Comparison of ENCODE assay signal across 8 cellular contexts in the genomic region with DNA sequence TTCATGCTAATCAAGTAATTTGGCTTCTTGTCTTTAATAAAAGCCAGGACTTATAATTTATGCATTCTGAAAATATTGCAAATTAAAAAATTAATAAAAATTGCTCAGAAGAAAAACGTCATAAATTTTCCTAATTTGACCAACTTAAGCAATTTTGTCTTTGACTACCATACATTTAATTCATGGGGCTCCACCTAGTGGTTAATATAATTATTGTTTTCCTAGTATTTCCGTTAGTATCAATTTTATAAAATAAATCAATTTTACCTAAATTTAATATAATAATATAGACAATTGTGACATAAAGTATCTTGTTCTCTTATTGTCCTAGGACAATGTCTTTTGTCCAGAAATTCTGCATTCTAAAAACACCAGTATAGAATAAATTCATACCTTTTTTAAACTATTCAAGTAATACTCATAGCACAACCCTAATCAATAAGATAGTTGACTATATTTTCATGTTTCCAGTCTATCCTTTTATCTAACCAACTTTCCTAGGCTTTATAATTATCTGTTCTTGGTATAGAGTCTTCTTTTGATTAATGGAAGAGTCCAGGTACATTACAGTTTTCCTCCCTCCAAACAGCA.
DNase-seq lines count a peak whose midpoint lies in the region; ATAC-seq and TF ChIP-seq lines count a peak whose summit lies in the region.

No MANE protein-coding gene starts in this region.

- ATAC-seq in HG02798 (IDR thresholded peaks at IDR 0.05; ENCODE audit: poor library complexity, unreplicated experiment) (no peak), GM18873 (IDR thresholded peaks at IDR 0.05; ENCODE audit: low FRiP score, unreplicated experiment) (no peak), HG02981 (IDR thresholded peaks at IDR 0.05; ENCODE audit: unreplicated experiment) (no peak)

- H3K4me1 ChIP-seq in parathyroid adenoma: no peaks in the 10 kb centered on the region

- H3K4me3 ChIP-seq in cardiac fibroblast (replicated peaks in 1 of 2; ENCODE audit: low read depth in 2 of 2, low read length in 2 of 2) (no peak overlapping the region), parathyroid adenoma (ENCODE audit: low read depth, low read length) (no peak overlapping the region)

- no peak overlapping the region for H3K4me2 ChIP-seq in parathyroid adenoma (ENCODE audit: low read length)

- no peaks in the 10 kb centered on the region for H3K36me3 ChIP-seq in parathyroid adenoma (ENCODE audit: control insufficient read depth, insufficient read depth, low read length)

- no peak overlapping the region for H2AFZ ChIP-seq in parathyroid adenoma

- peak; percentile 43 for DNase-seq in NCI-H1694 treated with DMSO at 0.1 percent for 48 hours (lab: John Stamatoyannopoulos, UW)
- DNase-seq in cardiac fibroblast (ENCODE audit: low read depth in 2 of 2): peak; percentile 40 to 54
- DNase-seq in NCI-H1436 treated with DMSO at 0.1 percent for 48 hours (lab: John Stamatoyannopoulos, UW): no peak

- no peaks in the 10 kb centered on the region for H3K27me3 ChIP-seq in parathyroid adenoma (ENCODE audit: control insufficient read depth, insufficient read depth, low read length)

- TF ChIP-seq CTCF in GM12873 (IDR thresholded peaks at IDR 0.05; ENCODE audit: insufficient read depth, low read depth, low read length, missing control alignments): peak; percentile 17
- TF ChIP-seq CTCF in cardiac fibroblast (IDR thresholded peaks at IDR 0.05; ENCODE audit: low read depth, low read length): peak; percentile 35
- TF ChIP-seq CTCF in parathyroid adenoma (IDR thresholded peaks at IDR 0.05): peak; percentile 45

- no peak overlapping the region for H3K27ac ChIP-seq in parathyroid adenoma

- H3K9me3 ChIP-seq in parathyroid adenoma (ENCODE audit: control insufficient read depth, low read length): no peaks in the 10 kb centered on the region

- no peaks in the 10 kb centered on the region for H3K79me2 ChIP-seq in parathyroid adenoma

- no peak overlapping the region for H3K9ac ChIP-seq in parathyroid adenoma
